In the genomic region with DNA sequence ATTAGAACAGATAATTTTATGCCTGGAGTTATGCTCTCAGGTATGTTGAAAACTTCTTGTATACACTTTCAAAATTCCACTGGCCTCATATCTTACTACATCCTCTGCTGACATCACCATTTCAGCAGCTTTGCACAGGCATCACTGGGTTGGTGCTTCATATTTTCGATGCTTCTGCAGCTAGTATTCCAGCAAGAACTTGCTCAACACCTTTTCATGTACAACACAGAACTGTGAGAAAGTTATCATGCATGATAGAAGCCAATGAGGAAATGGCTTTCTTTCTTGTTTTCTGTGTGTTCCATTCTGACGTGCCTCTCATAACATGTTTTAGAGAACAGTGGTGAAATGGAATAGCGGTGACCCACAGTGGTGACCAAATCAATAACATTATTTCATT, we compare ENCODE assay signal across 16 cellular contexts. TPM values are rescaled to one million over a fixed set of nuclear protein-coding genes. Genes with fewer than 3 reads are reported as not detected.
A peak's percentile ranks its signal among the peaks of the same experiment; 100 is the strongest.
DNase-seq lines count a peak whose midpoint lies in the region; ATAC-seq lines count a peak whose summit lies in the region.
"Had no signal": no experiment of that assay in that cellular context is flagged by ENCODE, and none has a peak within 500 bp of the region (broad histone marks: within the 10 kb centered on the region; RNA-seq: fewer than 3 reads in every experiment).

No MANE protein-coding gene starts in this region.

- peaks cover 16% of the 10 kb centered on the region for H3K9me3 Mint-ChIP-seq in activated CD4-positive, alpha-beta T cell treated with anti-CD3 and anti-CD28 coated beads, Interleukin-2, amount 10 ng/mL, durations not matched to agents 24 days and 14 days
- H3K9me3 Mint-ChIP-seq in activated naive CD8-positive, alpha-beta T cell treated with anti-CD3 and anti-CD28 coated beads, Interleukin-2, amount 50 U/mL, for 24 hours, result peaks cover 4% of the 10 kb centered on the region
- H3K9me3 Mint-ChIP-seq in naive thymus-derived CD8-positive, alpha-beta T cell, result peaks cover 0 to 3% (median 0%) of the 10 kb centered on the region in 9 donors

- ATAC-seq in HG02610 (IDR thresholded peaks at IDR 0.05; ENCODE audit: unreplicated experiment), result peak; percentile 40
- ATAC-seq in activated naive CD8-positive, alpha-beta T cell treated with anti-CD3 and anti-CD28 coated beads, Interleukin-2, amount 50 U/mL, for 24 hours, result no peak
- ATAC-seq in naive thymus-derived CD8-positive, alpha-beta T cell, result peak; percentile 34 to 73

- H3K27me3 Mint-ChIP-seq in activated CD4-positive, alpha-beta T cell treated with anti-CD3 and anti-CD28 coated beads, Interleukin-2, amount 10 ng/mL, durations not matched to agents 24 days and 14 days, result no peaks in the 10 kb centered on the region
- no peaks in the 10 kb centered on the region for H3K27me3 Mint-ChIP-seq in activated naive CD8-positive, alpha-beta T cell treated with anti-CD3 and anti-CD28 coated beads, Interleukin-2, amount 50 U/mL, for 24 hours
- H3K27me3 Mint-ChIP-seq in naive thymus-derived CD8-positive, alpha-beta T cell, result no peaks in the 10 kb centered on the region
- H3K27me3 Mint-ChIP-seq: progenitor cell of endocrine pancreas had no signal

- POLR2A ChIA-PET in naive thymus-derived CD8-positive, alpha-beta T cell (lab: Charles Lee), result interaction anchor here (1.4 kb wide), 1 partner anchor 33 kb away, joined by 6 read pairs; no protein-coding TSS in a partner anchor

- H3K27ac Mint-ChIP-seq in activated CD4-positive, alpha-beta T cell treated with anti-CD3 and anti-CD28 coated beads, Interleukin-2, amount 10 ng/mL, durations not matched to agents 24 days and 14 days, result peak overlapping the region; percentile 82
- H3K27ac Mint-ChIP-seq in activated naive CD8-positive, alpha-beta T cell treated with anti-CD3 and anti-CD28 coated beads, Interleukin-2, amount 50 U/mL, for 24 hours, result peak overlapping the region; percentile 88
- peak overlapping the region; percentile 83 to 98 (median 95) for H3K27ac Mint-ChIP-seq in naive thymus-derived CD8-positive, alpha-beta T cell
- H3K27ac Mint-ChIP-seq: HFFc6, progenitor cell of endocrine pancreas had no signal

- H3K4me1 Mint-ChIP-seq in activated CD4-positive, alpha-beta T cell treated with anti-CD3 and anti-CD28 coated beads, Interleukin-2, amount 10 ng/mL, durations not matched to agents 24 days and 14 days, result peaks cover 74% of the 10 kb centered on the region
- peaks cover 85% of the 10 kb centered on the region for H3K4me1 Mint-ChIP-seq in activated naive CD8-positive, alpha-beta T cell treated with anti-CD3 and anti-CD28 coated beads, Interleukin-2, amount 50 U/mL, for 24 hours
- peaks cover 38 to 85% (median 81%) of the 10 kb centered on the region in 4 donors for H3K4me1 Mint-ChIP-seq in naive thymus-derived CD8-positive, alpha-beta T cell

- peak; percentile 82 for DNase-seq in activated CD4-positive, alpha-beta T cell treated with anti-CD3 and anti-CD28 coated beads, Interleukin-2, amount 10 ng/mL, durations not matched to agents 24 days and 14 days
- DNase-seq in activated CD4-positive, alpha-beta T cell treated with anti-CD3 and anti-CD28 coated beads for 1 hour, result no peak
- DNase-seq in activated naive CD8-positive, alpha-beta T cell treated with anti-CD3 and anti-CD28 coated beads, Interleukin-2, amount 50 U/mL, for 24 hours, result no peak
- peak in 4 of 10 donors; percentile 34 to 71 (median 44) for DNase-seq in naive thymus-derived CD8-positive, alpha-beta T cell
- DNase-seq in COLO829 (ENCODE audit: low spot score) (no peak), NCI-H1092 treated with DMSO at 0.1 percent for 48 hours (lab: John Stamatoyannopoulos, UW) (no peak), iPS-NIHi11 (ENCODE audit: low spot score) (no peak)
- DNase-seq: activated CD4-positive, alpha-beta T cell treated with anti-CD3 and anti-CD28 coated beads, Interleukin-2, amount 50 U/mL, for 1 hour; EL; HFFc6; NCI-H187 treated with DMSO at 0.1 percent for 48 hours; NCI-H510A treated with DMSO at 0.1 percent for 48 hours; small intestine had no signal

- peak overlapping the region; percentile 30 for H3K4me3 Mint-ChIP-seq in activated CD4-positive, alpha-beta T cell treated with anti-CD3 and anti-CD28 coated beads, Interleukin-2, amount 10 ng/mL, durations not matched to agents 24 days and 14 days
- peak overlapping the region; percentile 9 for H3K4me3 Mint-ChIP-seq in activated naive CD8-positive, alpha-beta T cell treated with anti-CD3 and anti-CD28 coated beads, Interleukin-2, amount 50 U/mL, for 24 hours
- peak overlapping the region in 8 of 10 donors; percentile 52 to 76 (median 66) for H3K4me3 Mint-ChIP-seq in naive thymus-derived CD8-positive, alpha-beta T cell
- H3K4me3 Mint-ChIP-seq: HFFc6 had no signal

- intact Hi-C loops in activated CD4-positive, alpha-beta T cell treated with anti-CD3 and anti-CD28 coated beads, Interleukin-2, amount 10 ng/mL, durations not matched to agents 24 days and 14 days (cut with micrococcal nuclease), result loop anchor here (10.0 kb wide), 1 partner anchor 267 kb away; no protein-coding TSS in a partner anchor

- H3K36me3 Mint-ChIP-seq in activated CD4-positive, alpha-beta T cell treated with anti-CD3 and anti-CD28 coated beads, Interleukin-2, amount 10 ng/mL, durations not matched to agents 24 days and 14 days (ENCODE audit: low read depth), result peaks cover 11% of the 10 kb centered on the region
- peaks cover 3% of the 10 kb centered on the region for H3K36me3 Mint-ChIP-seq in activated naive CD8-positive, alpha-beta T cell treated with anti-CD3 and anti-CD28 coated beads, Interleukin-2, amount 50 U/mL, for 24 hours (ENCODE audit: low read depth)
- H3K36me3 Mint-ChIP-seq in naive thymus-derived CD8-positive, alpha-beta T cell, result peaks cover 0 to 3% (median 2%) of the 10 kb centered on the region in 3 donors

RNA-seq across cellular contexts. Expression of a gene that starts 5.1 kb away (rescaled TPM):
- 107 and 110 TPM in 2 replicates for total RNA-seq in activated CD4-positive, alpha-beta T cell treated with anti-CD3 and anti-CD28 coated beads, Interleukin-2, amount 10 ng/mL, durations not matched to agents 24 days and 14 days
- 10 to 100 TPM; 19.9 to 22.2 TPM for total RNA-seq in naive thymus-derived CD8-positive, alpha-beta T cell
- polyA plus RNA-seq in naive thymus-derived CD8-positive, alpha-beta T cell, result 10 to 100 TPM; 24.6 to 51.9 (median 48.7) TPM
- total RNA-seq: OCI-LY7, progenitor cell of endocrine pancreas had no signal

Comparison
In these comparisons a context has a peak if more than half of its experiments do, and no peak if none do; other contexts are left out.
1. H3K4me3 Mint-ChIP-seq: peak in every context shown above with its lines; median percentile 66 in naive thymus-derived CD8-positive, alpha-beta T cell; 30 in activated CD4-positive, alpha-beta T cell treated with anti-CD3 and anti-CD28 coated beads, Interleukin-2, amount 10 ng/mL, durations not matched to agents 24 days and 14 days; 9 in activated naive CD8-positive, alpha-beta T cell treated with anti-CD3 and anti-CD28 coated beads, Interleukin-2, amount 50 U/mL, for 24 hours.